ENCODE assay signal across 8 cellular contexts in the genomic region with DNA sequence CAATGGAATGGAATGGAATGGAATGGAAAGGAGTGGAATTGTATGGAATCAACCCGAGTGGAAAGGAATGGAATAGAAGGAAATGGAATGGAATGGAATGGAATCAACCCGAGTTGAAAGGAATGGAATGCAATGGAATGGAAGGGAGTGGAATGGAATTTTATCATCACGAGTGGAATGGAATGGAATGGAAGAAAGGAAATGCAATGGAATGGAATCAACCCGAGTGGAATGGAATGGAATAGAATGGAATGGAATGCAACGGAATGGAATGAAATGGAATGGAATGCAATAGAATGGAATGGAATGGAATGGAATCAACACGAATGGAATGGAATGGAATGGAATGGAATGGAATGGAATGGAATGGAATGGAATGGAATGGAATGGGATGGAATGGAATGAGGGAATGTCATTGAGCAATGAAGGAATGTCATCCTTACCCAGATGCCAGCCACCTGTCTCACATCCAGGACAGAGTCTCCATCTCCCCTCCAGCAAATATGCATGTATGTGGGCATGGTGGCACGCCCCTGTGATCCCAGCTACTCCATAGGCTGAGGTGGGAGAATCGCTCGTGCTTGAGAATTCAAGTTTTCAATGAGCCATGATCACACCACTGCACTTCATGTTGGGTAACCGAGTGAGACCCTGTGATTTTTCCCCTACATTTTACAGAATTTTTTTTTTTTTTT.
DNase-seq lines count a peak whose midpoint lies in the region; ATAC-seq and TF ChIP-seq lines count a peak whose summit lies in the region.
"Not testable (repeated sequence)": the region's sequence is repeated elsewhere in the genome, so short reads cannot be mapped to it uniquely, and the experiment has no call there.

No MANE protein-coding gene starts in this region.

- 55% methylated on average over 10 of the region's 10 CpGs for WGBS in right cardiac atrium

- H3K4me3 ChIP-seq in BLaER1 treated with 17β-estradiol and CSF1 and Interleukin-3, amounts not matched to agents 10 nM and 100 nM; right cardiac atrium (ENCODE audit: low read length); mucosa of descending colon: not testable (repeated sequence)

- DNase-seq in right cardiac atrium: peak in 1 of 3 donors; percentile 17
- not testable (repeated sequence) for DNase-seq in mucosa of descending colon

- H3K27ac ChIP-seq in BLaER1 treated with 17β-estradiol and CSF1 and Interleukin-3, amounts not matched to agents 10 nM and 100 nM; right cardiac atrium (ENCODE audit: low read length): not testable (repeated sequence)

- H3K27ac Mint-ChIP-seq in stimulated activated memory B cell treated with anti-CD40 and anti-IgM and Interleukin-4, amounts not matched to agents 10 μg/mL and 1 μg/mL and 100 μg/mL, for 72 hours: not testable (repeated sequence)

- not testable (repeated sequence) for H3K36me3 ChIP-seq in BLaER1 treated with 17β-estradiol and CSF1 and Interleukin-3, amounts not matched to agents 10 nM and 100 nM; mucosa of descending colon (ENCODE audit: low read depth)

- peaks cover 0 to 24% (median 14%) of the 10 kb centered on the region in 11 experiments; a peak in 12 of 22 replicates for H3K9me3 ChIP-seq in BLaER1 treated with 17β-estradiol and CSF1 and Interleukin-3, amounts not matched to agents 10 nM and 100 nM (replicated peaks in 1 of 11)
- not testable (repeated sequence) for H3K9me3 ChIP-seq in right cardiac atrium (ENCODE audit: control insufficient read depth, low read length)
- peaks cover 11% of the 10 kb centered on the region for H3K9me3 ChIP-seq in mucosa of descending colon

- H3K4me2 ChIP-seq in BLaER1 treated with 17β-estradiol and CSF1 and Interleukin-3, amounts not matched to agents 10 nM and 100 nM: peak overlapping the region in 6 of 11 experiments; percentile 62 to 81 (median 68); a peak in 8 of 22 replicates

- H3K36me3 Mint-ChIP-seq in stimulated activated memory B cell treated with anti-CD40 and anti-IgM and Interleukin-4, amounts not matched to agents 10 μg/mL and 1 μg/mL and 100 μg/mL, for 72 hours: peaks cover 15% of the 10 kb centered on the region

- ATAC-seq in GM19324 (IDR thresholded peaks at IDR 0.05; ENCODE audit: low FRiP score, unreplicated experiment) (peak; percentile 40), HG02798 (IDR thresholded peaks at IDR 0.05; ENCODE audit: poor library complexity, unreplicated experiment) (peak; percentile 33), SK-N-SH treated with all-trans-retinoic acid at 6 μM for 48 hours (peak; percentile 65), esophagus mucosa (peak; percentile 69), right cardiac atrium (peak; percentile 69 to 72), mucosa of descending colon (peak; percentile 61)
- peak; percentile 25 for ATAC-seq in stimulated activated memory B cell treated with anti-CD40 and anti-IgM and Interleukin-4, amounts not matched to agents 10 μg/mL and 1 μg/mL and 100 μg/mL, for 72 hours

- H3K4me3 Mint-ChIP-seq in stimulated activated memory B cell treated with anti-CD40 and anti-IgM and Interleukin-4, amounts not matched to agents 10 μg/mL and 1 μg/mL and 100 μg/mL, for 72 hours: not testable (repeated sequence)

- intact Hi-C loops in right cardiac atrium (cut with DNase I); mucosa of descending colon (cut with DNase I, micrococcal nuclease): not testable (repeated sequence)

- H3K9ac ChIP-seq in BLaER1 treated with 17β-estradiol and CSF1 and Interleukin-3, amounts not matched to agents 10 nM and 100 nM: not testable (repeated sequence)

- peaks cover 12% of the 10 kb centered on the region for H3K9me3 Mint-ChIP-seq in stimulated activated memory B cell treated with anti-CD40 and anti-IgM and Interleukin-4, amounts not matched to agents 10 μg/mL and 1 μg/mL and 100 μg/mL, for 72 hours

- not testable (repeated sequence) for TF ChIP-seq CTCF in mucosa of descending colon (IDR thresholded peaks at IDR 0.05)

- H4K20me1 ChIP-seq in BLaER1 treated with 17β-estradiol and CSF1 and Interleukin-3, amounts not matched to agents 10 nM and 100 nM: not testable (repeated sequence)

- H3K27me3 Mint-ChIP-seq in stimulated activated memory B cell treated with anti-CD40 and anti-IgM and Interleukin-4, amounts not matched to agents 10 μg/mL and 1 μg/mL and 100 μg/mL, for 72 hours: not testable (repeated sequence)

- not testable (repeated sequence) for H3K4me1 Mint-ChIP-seq in stimulated activated memory B cell treated with anti-CD40 and anti-IgM and Interleukin-4, amounts not matched to agents 10 μg/mL and 1 μg/mL and 100 μg/mL, for 72 hours

- H3K4me1 ChIP-seq in BLaER1 treated with 17β-estradiol and CSF1 and Interleukin-3, amounts not matched to agents 10 nM and 100 nM: peaks cover 0 to 34% (median 20%) of the 10 kb centered on the region in 10 experiments; a peak in 17 of 20 replicates
- H3K4me1 ChIP-seq in right cardiac atrium (ENCODE audit: control insufficient read depth, insufficient read depth, low read length); mucosa of descending colon (ENCODE audit: low read depth): not testable (repeated sequence)

- H3K27me3 ChIP-seq in BLaER1 treated with 17β-estradiol and CSF1 and Interleukin-3, amounts not matched to agents 10 nM and 100 nM; right cardiac atrium (ENCODE audit: control insufficient read depth, insufficient read depth): not testable (repeated sequence)
